Comparison of ENCODE assay signal across 8 cellular contexts in the genomic region with DNA sequence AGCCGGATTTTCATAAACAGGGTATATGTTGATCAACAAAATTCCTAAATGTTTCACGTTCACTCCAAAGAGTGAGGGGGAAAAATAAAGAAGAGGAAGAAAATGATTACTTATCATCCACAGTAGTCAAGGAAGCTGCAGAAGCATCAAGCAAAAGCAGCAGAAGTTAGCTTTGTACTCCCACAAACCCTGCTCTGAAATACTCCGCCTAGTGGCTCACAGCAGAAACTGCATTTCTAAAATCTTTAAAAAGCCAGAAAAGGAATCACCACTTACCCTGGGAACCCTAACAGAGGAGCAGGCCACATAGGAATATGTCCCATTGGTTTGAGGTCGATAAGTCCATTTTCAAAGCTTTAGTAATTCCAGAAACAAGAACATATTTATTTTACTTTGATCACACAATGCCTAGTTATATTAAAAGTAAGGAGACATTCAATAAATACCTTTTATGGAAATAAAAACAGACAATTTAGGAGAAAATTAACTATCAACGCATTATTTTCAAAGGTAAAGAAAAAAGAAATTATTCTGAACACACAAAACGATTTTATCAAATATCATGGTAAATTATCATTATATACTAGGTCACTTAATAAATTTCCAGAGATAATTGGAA.
A peak's percentile ranks its signal among the peaks of the same experiment; 100 is the strongest.
DNase-seq lines count a peak whose midpoint lies in the region; ATAC-seq, FAIRE-seq and TF ChIP-seq lines count a peak whose summit lies in the region.
"Not testable (repeated sequence)": the region's sequence is repeated elsewhere in the genome, so short reads cannot be mapped to it uniquely, and the experiment has no call there.

No MANE protein-coding gene starts in this region.

- H3K4me2 ChIP-seq in IMR-90 (ENCODE audit: low read depth, low read length) = not testable (repeated sequence)

- H3K14ac ChIP-seq in IMR-90 (replicated peaks; ENCODE audit: low read depth, low read length) = not testable (repeated sequence)

- H3K27ac Mint-ChIP-seq in CD8-positive, alpha-beta T cell; type B pancreatic cell: not testable (repeated sequence)

- peak; percentile 33 for TF ChIP-seq CTCF in CD8-positive, alpha-beta T cell (IDR thresholded peaks at IDR 0.05)
- TF ChIP-seq CTCF in GM12873 (IDR thresholded peaks at IDR 0.05; ENCODE audit: insufficient read depth, low read depth, low read length, missing control alignments) = peak; percentile 59
- TF ChIP-seq CTCF in IMR-90 (conservative IDR thresholded peaks at IDR 0.05; ENCODE audit: low read depth, low read length) = peak; percentile 17; the same call in 1 of the 2 replicates
- TF ChIP-seq CTCF in Panc1 (IDR thresholded peaks at IDR 0.05) = peak; percentile 85
- peak; percentile 11 for TF ChIP-seq CTCF in astrocyte of the cerebellum (IDR thresholded peaks at IDR 0.05; ENCODE audit: low read depth, low read length, missing control alignments)
- peak; percentile 61 for TF ChIP-seq CTCF in epithelial cell of proximal tubule (conservative IDR thresholded peaks at IDR 0.05; ENCODE audit: low read depth, low read length)
- TF ChIP-seq CTCF in kidney (IDR thresholded peaks at IDR 0.05; ENCODE audit: borderline replicate concordance, extremely low read depth, insufficient read depth) = peak; percentile 44
- TF ChIP-seq CTCF in type B pancreatic cell (conservative IDR thresholded peaks at IDR 0.05) = peak; percentile 57

- peaks cover 25% of the 10 kb centered on the region for H3K9me3 Mint-ChIP-seq in CD8-positive, alpha-beta T cell
- not testable (repeated sequence) for H3K9me3 Mint-ChIP-seq in type B pancreatic cell

- dilution Hi-C loops in IMR-90 (cut with HindIII; ENCODE audit: low sequenced_read_pairs, unreplicated experiment) = not testable (repeated sequence)

- not testable (repeated sequence) for H3K4me3 ChIP-seq in CD8-positive, alpha-beta T cell (ENCODE audit: low read depth, low read length); IMR-90 (ENCODE audit: insufficient read depth, low read depth, low read length); Panc1 (ENCODE audit: low read depth in 2 of 2, low read length in 2 of 2); astrocyte of the cerebellum (ENCODE audit: low read depth, low read length); epithelial cell of proximal tubule (ENCODE audit: low read depth, low read length); kidney (ENCODE audit: low read length in 2 of 2)

- not testable (repeated sequence) for H3K4ac ChIP-seq in IMR-90 (ENCODE audit: low read depth, low read length)

- not testable (repeated sequence) for H2AFZ ChIP-seq in IMR-90 (replicated peaks; ENCODE audit: low read length, poor library complexity)

- not testable (repeated sequence) for H2BK20ac ChIP-seq in IMR-90 (ENCODE audit: low read depth, low read length)

- CTCF ChIA-PET in CD8-positive, alpha-beta T cell (lab: Charles Lee); Panc1 (lab: Charles Lee): not testable (repeated sequence)
- CTCF ChIA-PET in IMR-90 (lab: Yijun Ruan, JAX) = interaction anchor here (0.6 kb wide), 1 partner anchor 42 kb away, joined by 3 read pairs; no protein-coding TSS in a partner anchor

- H3K9me3 ChIP-seq in CD8-positive, alpha-beta T cell (ENCODE audit: low read length); IMR-90 (ENCODE audit: control insufficient read depth, insufficient read depth, low read length); Panc1 (ENCODE audit: control insufficient read depth, insufficient read depth, low read depth, low read length); kidney (ENCODE audit: control insufficient read depth in 1 of 2, low read length in 2 of 2): not testable (repeated sequence)

- TF ChIP-seq RAD21 in IMR-90 (IDR thresholded peaks at IDR 0.05; ENCODE audit: low read length) = not testable (repeated sequence)

- not testable (repeated sequence) for H3K4me1 ChIP-seq in CD8-positive, alpha-beta T cell (ENCODE audit: insufficient read depth, low read length); IMR-90 (ENCODE audit: control insufficient read depth, insufficient read depth, low read length); Panc1 (ENCODE audit: control insufficient read depth, insufficient read depth, low read length); kidney (ENCODE audit: control insufficient read depth in 1 of 2, insufficient read depth in 1 of 2, low read depth in 1 of 2, low read length in 2 of 2)

- not testable (repeated sequence) for H3K27me3 Mint-ChIP-seq in CD8-positive, alpha-beta T cell (ENCODE audit: low read depth); type B pancreatic cell

- H3K56ac ChIP-seq in IMR-90 (ENCODE audit: extremely low read depth, insufficient read depth, low read length) = not testable (repeated sequence)

- not testable (repeated sequence) for H3K9me1 ChIP-seq in IMR-90 (ENCODE audit: insufficient read depth, low read length)

- H4K5ac ChIP-seq in IMR-90 (ENCODE audit: low read depth, low read length) = not testable (repeated sequence)

- DNase-seq in CD8-positive, alpha-beta T cell; IMR-90; Panc1 (ENCODE audit: low read depth, low spot score); astrocyte of the cerebellum (ENCODE audit: low read depth); epithelial cell of proximal tubule (ENCODE audit: low read depth); kidney; type B pancreatic cell (ENCODE audit: extremely low spot score, unreplicated experiment): not testable (repeated sequence)

- not testable (repeated sequence) for H3K36me3 Mint-ChIP-seq in CD8-positive, alpha-beta T cell; type B pancreatic cell

- not testable (repeated sequence) for ATAC-seq in CD8-positive, alpha-beta T cell; IMR-90 (ENCODE audit: low read depth); Panc1

- not testable (repeated sequence) for H3K9ac ChIP-seq in IMR-90 (ENCODE audit: low read depth, low read length); kidney (ENCODE audit: low read length in 2 of 2)

- POLR2A ChIA-PET in CD8-positive, alpha-beta T cell (lab: Charles Lee); IMR-90 (lab: Charles Lee; ENCODE audit: unreplicated experiment); Panc1 (lab: Charles Lee): not testable (repeated sequence)

- not testable (repeated sequence) for BruUV-seq in IMR-90 (replicated peaks; lab: Mats Ljungman, UMichigan); Panc1 (replicated peaks; lab: Mats Ljungman, UMichigan)

- H3K4me3 Mint-ChIP-seq in CD8-positive, alpha-beta T cell; type B pancreatic cell: not testable (repeated sequence)

- H2AK9ac ChIP-seq in IMR-90 (replicated peaks; ENCODE audit: low read depth, low read length, poor library complexity) = not testable (repeated sequence)

- not testable (repeated sequence) for H2BK120ac ChIP-seq in IMR-90 (ENCODE audit: low read depth, low read length)

- not testable (repeated sequence) for H2BK15ac ChIP-seq in IMR-90 (ENCODE audit: low read depth, low read length)

- H4K91ac ChIP-seq in IMR-90 (ENCODE audit: insufficient read depth, low read depth, low read length) = not testable (repeated sequence)

- TF ChIP-seq POLR2A in IMR-90 (IDR thresholded peaks at IDR 0.05; ENCODE audit: low read depth, low read length) = not testable (repeated sequence)

- H2BK5ac ChIP-seq in IMR-90 (ENCODE audit: low read depth, low read length, poor library complexity, severe bottlenecking) = not testable (repeated sequence)

- H3K27me3 ChIP-seq in CD8-positive, alpha-beta T cell (ENCODE audit: insufficient read depth, low read length); IMR-90 (ENCODE audit: control insufficient read depth, insufficient read depth, low read length); Panc1 (ENCODE audit: control insufficient read depth, insufficient read depth, low read length): not testable (repeated sequence)

- not testable (repeated sequence) for H3K4me1 Mint-ChIP-seq in CD8-positive, alpha-beta T cell (ENCODE audit: low read depth); type B pancreatic cell (ENCODE audit: unreplicated experiment)

- H3K36me3 ChIP-seq in CD8-positive, alpha-beta T cell (ENCODE audit: insufficient read depth, low read length); IMR-90 (ENCODE audit: control insufficient read depth, insufficient read depth, low read length); Panc1 (ENCODE audit: control insufficient read depth, insufficient read depth, low read length); kidney (ENCODE audit: control insufficient read depth in 1 of 2, insufficient read depth in 2 of 2, low read length in 2 of 2): not testable (repeated sequence)

- not testable (repeated sequence) for H4K8ac ChIP-seq in IMR-90 (ENCODE audit: low read depth in 2 of 2, low read length in 2 of 2)

- not testable (repeated sequence) for H3K79me1 ChIP-seq in IMR-90 (ENCODE audit: low read depth in 1 of 2, low read length in 2 of 2)

- in situ Hi-C loops in IMR-90 (cut with MboI; ENCODE audit: low sequenced_read_pairs); Panc1 (cut with HindIII; ENCODE audit: low pct_unique_long_range_greater_than_20kb, low sequenced_read_pairs); astrocyte of the cerebellum (cut with HindIII; ENCODE audit: low sequenced_read_pairs): not testable (repeated sequence)

- H3K23ac ChIP-seq in IMR-90 (ENCODE audit: low read depth, low read length) = not testable (repeated sequence)

- no CpG with 5 or more reads among the region's 6 CpGs for WGBS in IMR-90 (ENCODE audit: extremely low coverage in 2 of 2, insufficient read length in 1 of 2), 2 experiments

- intact Hi-C loops in CD8-positive, alpha-beta T cell (cut with DNase I, micrococcal nuclease); IMR-90 (cut with micrococcal nuclease); Panc1 (cut with micrococcal nuclease; ENCODE audit: unreplicated experiment); kidney (cut with DNase I): not testable (repeated sequence)

- not testable (repeated sequence) for H2AK5ac ChIP-seq in IMR-90 (ENCODE audit: low read depth, low read length)

- not testable (repeated sequence) for FAIRE-seq in kidney (lab: Jason Lieb, UNC)

- H3K27ac ChIP-seq in CD8-positive, alpha-beta T cell (ENCODE audit: low read depth, low read length); IMR-90 (ENCODE audit: insufficient read depth, low read length); Panc1 (ENCODE audit: low read length); kidney (ENCODE audit: low read depth in 2 of 2, low read length in 2 of 2): not testable (repeated sequence)

- not testable (repeated sequence) for H4K20me1 ChIP-seq in IMR-90 (ENCODE audit: insufficient read depth, low read length)

- H3K18ac ChIP-seq in IMR-90 (ENCODE audit: low read depth, low read length) = not testable (repeated sequence)

Comparison
In these comparisons a context has a peak if more than half of its experiments do, and no peak if none do; other contexts are left out.
1. CTCF ChIP-seq: peak in every context shown above with its lines; median percentile 85 in Panc1; 61 in epithelial cell of proximal tubule; 59 in GM12873; 57 in type B pancreatic cell; 44 in kidney; 33 in CD8-positive, alpha-beta T cell; 17 in IMR-90; 11 in astrocyte of the cerebellum.